2 cellular contexts compared by ENCODE assay signal in the genomic region with DNA sequence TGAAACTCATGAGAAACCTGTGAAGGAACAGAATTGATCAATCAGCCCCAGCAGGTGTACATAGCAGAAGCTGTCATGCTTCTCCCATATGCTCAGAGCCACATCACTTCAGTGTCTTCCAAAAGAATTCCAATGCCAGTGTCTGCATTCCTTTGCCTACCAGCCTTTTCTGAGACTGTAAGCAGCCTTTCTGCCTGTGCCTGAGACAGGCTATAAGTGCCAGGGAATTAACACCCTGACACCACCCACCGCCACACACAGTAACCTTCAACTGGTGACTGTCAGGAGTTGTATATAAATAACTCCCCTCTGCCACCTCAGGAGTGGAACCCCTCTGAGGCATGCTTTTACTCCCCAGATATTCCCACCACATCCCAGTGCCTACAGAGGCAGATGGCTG.
TF ChIP-seq lines count a peak whose summit lies in the region.

No MANE protein-coding gene starts in this region.

TF ChIP-seq in liver, 16 proteins besides CTCF, POLR2A, EP300 and RAD21:
- TF ChIP-seq HNF4A (conservative IDR thresholded peaks at IDR 0.05) = no peak
- TF ChIP-seq, protein P1, sequence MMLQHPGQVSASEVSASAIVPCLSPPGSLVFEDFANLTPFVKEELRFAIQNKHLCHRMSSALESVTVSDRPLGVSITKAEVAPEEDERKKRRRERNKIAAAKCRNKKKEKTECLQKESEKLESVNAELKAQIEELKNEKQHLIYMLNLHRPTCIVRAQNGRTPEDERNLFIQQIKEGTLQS (IDR thresholded peaks at IDR 0.05) = no peak
- TF ChIP-seq GABPA (IDR thresholded peaks at IDR 0.05 in 1 of 2, conservative IDR thresholded peaks at IDR 0.05 in 1 of 2) = no peak
- TF ChIP-seq EGR1 (IDR thresholded peaks at IDR 0.05; ENCODE audit: low read depth in 2 of 2) = no peak
TF ChIP-seq in liver: peak in this region for 0.

TF ChIP-seq in HepG2, 621 proteins besides CTCF, POLR2A, EP300 and RAD21:
- no peak for TF ChIP-seq THAP11 (CRISPR knock-in tag; IDR thresholded peaks at IDR 0.05)
- TF ChIP-seq, protein P2, sequence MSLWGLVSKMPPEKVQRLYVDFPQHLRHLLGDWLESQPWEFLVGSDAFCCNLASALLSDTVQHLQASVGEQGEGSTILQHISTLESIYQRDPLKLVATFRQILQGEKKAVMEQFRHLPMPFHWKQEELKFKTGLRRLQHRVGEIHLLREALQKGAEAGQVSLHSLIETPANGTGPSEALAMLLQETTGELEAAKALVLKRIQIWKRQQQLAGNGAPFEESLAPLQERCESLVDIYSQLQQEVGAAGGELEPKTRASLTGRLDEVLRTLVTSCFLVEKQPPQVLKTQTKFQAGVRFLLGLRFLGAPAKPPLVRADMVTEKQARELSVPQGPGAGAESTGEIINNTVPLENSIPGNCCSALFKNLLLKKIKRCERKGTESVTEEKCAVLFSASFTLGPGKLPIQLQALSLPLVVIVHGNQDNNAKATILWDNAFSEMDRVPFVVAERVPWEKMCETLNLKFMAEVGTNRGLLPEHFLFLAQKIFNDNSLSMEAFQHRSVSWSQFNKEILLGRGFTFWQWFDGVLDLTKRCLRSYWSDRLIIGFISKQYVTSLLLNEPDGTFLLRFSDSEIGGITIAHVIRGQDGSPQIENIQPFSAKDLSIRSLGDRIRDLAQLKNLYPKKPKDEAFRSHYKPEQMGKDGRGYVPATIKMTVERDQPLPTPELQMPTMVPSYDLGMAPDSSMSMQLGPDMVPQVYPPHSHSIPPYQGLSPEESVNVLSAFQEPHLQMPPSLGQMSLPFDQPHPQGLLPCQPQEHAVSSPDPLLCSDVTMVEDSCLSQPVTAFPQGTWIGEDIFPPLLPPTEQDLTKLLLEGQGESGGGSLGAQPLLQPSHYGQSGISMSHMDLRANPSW (CRISPR knock-in tag; IDR thresholded peaks at IDR 0.05; ENCODE audit: borderline replicate concordance) = no peak
- TF ChIP-seq ZNF468 (CRISPR knock-in tag; IDR thresholded peaks at IDR 0.05) = no peak
- no peak for TF ChIP-seq ZNF256 (CRISPR knock-in tag; conservative IDR thresholded peaks at IDR 0.05)
- no peak for TF ChIP-seq ZNF605 (CRISPR knock-in tag; IDR thresholded peaks at IDR 0.05)
- TF ChIP-seq ZNF563 (CRISPR knock-in tag; IDR thresholded peaks at IDR 0.05) = no peak
- TF ChIP-seq FOXK1 (CRISPR knock-in tag; IDR thresholded peaks at IDR 0.05; ENCODE audit: borderline replicate concordance, low read depth) = no peak
- TF ChIP-seq, protein P3, sequence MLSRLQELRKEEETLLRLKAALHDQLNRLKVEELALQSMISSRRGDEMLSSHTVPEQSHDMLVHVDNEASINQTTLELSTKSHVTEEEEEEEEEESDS (CRISPR knock-in tag; IDR thresholded peaks at IDR 0.05; ENCODE audit: borderline replicate concordance) = no peak
- no peak for TF ChIP-seq GATA4 (IDR thresholded peaks at IDR 0.05; ENCODE audit: borderline replicate concordance, low read depth)
- TF ChIP-seq MBNL3 (CRISPR knock-in tag; conservative IDR thresholded peaks at IDR 0.05) = no peak
- TF ChIP-seq JARID2 (CRISPR knock-in tag; IDR thresholded peaks at IDR 0.05; ENCODE audit: insufficient replicate concordance) = no peak
- no peak for TF ChIP-seq NFATC3 (CRISPR knock-in tag; IDR thresholded peaks at IDR 0.05)
